9 cellular contexts compared by ENCODE assay signal in genomic region chr15:95669146-95669922, GRCh38.
A peak's percentile ranks its signal among the peaks of the same experiment; 100 is the strongest.
DNase-seq lines count a peak whose midpoint lies in the region; ATAC-seq and TF ChIP-seq lines count a peak whose summit lies in the region.
"Had no signal": no experiment of that assay in that cellular context is flagged by ENCODE, and none has a peak within 500 bp of the region (broad histone marks: within the 10 kb centered on the region; RNA-seq: fewer than 3 reads in every experiment).

No MANE protein-coding gene starts in this region.

- H3K4me1 ChIP-seq in esophagus muscularis mucosa (peaks cover 0 to 5% (median 2%) of the 10 kb centered on the region in 4 donors), skeletal muscle satellite cell (ENCODE audit: control insufficient read depth, insufficient read depth, low read length) (no peaks in the 10 kb centered on the region)

- peaks cover 10% of the 10 kb centered on the region for H3K9me3 Mint-ChIP-seq in activated CD4-positive, alpha-beta T cell treated with anti-CD3 and anti-CD28 coated beads, Interleukin-2, amount 10 ng/mL, durations not matched to agents 24 days and 14 days

- H3K36me3 ChIP-seq in esophagus muscularis mucosa (no peaks in the 10 kb centered on the region), skeletal muscle satellite cell (ENCODE audit: insufficient read depth, low read length) (no peaks in the 10 kb centered on the region)

- peak overlapping the region in 1 of 4 donors; percentile 45 for H3K27ac ChIP-seq in esophagus muscularis mucosa (replicated peaks in 1 of 4)

- DNase-seq in activated CD4-positive, alpha-beta T cell treated with anti-CD3 and anti-CD28 coated beads, Interleukin-2, amount 10 ng/mL, durations not matched to agents 24 days and 14 days, result no peak
- DNase-seq in activated CD4-positive, alpha-beta T cell treated with anti-CD3 and anti-CD28 coated beads for 4 hours, result no peak
- DNase-seq in esophagus muscularis mucosa (ENCODE audit: extremely low spot score) (no peak), NCI-H1436 treated with DMSO at 0.1 percent for 48 hours (lab: John Stamatoyannopoulos, UW) (no peak), Kasumi-1 (lab: John Stamatoyannopoulos, UW) (no peak)
- DNase-seq: KG1 had no signal

- H3K9me3 ChIP-seq in esophagus muscularis mucosa (no peaks in the 10 kb centered on the region), skeletal muscle satellite cell (replicated peaks; ENCODE audit: low read length) (no peaks in the 10 kb centered on the region)

- H3K4me3 Mint-ChIP-seq in activated CD4-positive, alpha-beta T cell treated with anti-CD3 and anti-CD28 coated beads, Interleukin-2, amount 10 ng/mL, durations not matched to agents 24 days and 14 days, result peak overlapping the region; percentile 68

- no peak for TF ChIP-seq CTCF in esophagus muscularis mucosa (IDR thresholded peaks at IDR 0.05)

- ATAC-seq in HG03571 (IDR thresholded peaks at IDR 0.05; ENCODE audit: unreplicated experiment), result peak; percentile 62
- no peak for ATAC-seq in HG03354 (IDR thresholded peaks at IDR 0.05; ENCODE audit: poor library complexity, severe bottlenecking, unreplicated experiment)

- peaks cover 10% of the 10 kb centered on the region for H3K4me1 Mint-ChIP-seq in activated CD4-positive, alpha-beta T cell treated with anti-CD3 and anti-CD28 coated beads, Interleukin-2, amount 10 ng/mL, durations not matched to agents 24 days and 14 days

- H3K27me3 ChIP-seq in esophagus muscularis mucosa (no peaks in the 10 kb centered on the region), skeletal muscle satellite cell (ENCODE audit: control insufficient read depth, insufficient read depth, low read length) (no peaks in the 10 kb centered on the region)

- H3K27ac Mint-ChIP-seq in activated CD4-positive, alpha-beta T cell treated with anti-CD3 and anti-CD28 coated beads, Interleukin-2, amount 10 ng/mL, durations not matched to agents 24 days and 14 days, result peak overlapping the region; percentile 13

- peaks cover 17% of the 10 kb centered on the region for H3K27me3 Mint-ChIP-seq in activated CD4-positive, alpha-beta T cell treated with anti-CD3 and anti-CD28 coated beads, Interleukin-2, amount 10 ng/mL, durations not matched to agents 24 days and 14 days

- peak overlapping the region; percentile 7 for H3K9ac ChIP-seq in skeletal muscle satellite cell (ENCODE audit: low read depth, low read length)

- H3K36me3 Mint-ChIP-seq in activated CD4-positive, alpha-beta T cell treated with anti-CD3 and anti-CD28 coated beads, Interleukin-2, amount 10 ng/mL, durations not matched to agents 24 days and 14 days (ENCODE audit: low read depth), result no peaks in the 10 kb centered on the region

- intact Hi-C loops in activated CD4-positive, alpha-beta T cell treated with anti-CD3 and anti-CD28 coated beads, Interleukin-2, amount 10 ng/mL, durations not matched to agents 24 days and 14 days (cut with micrococcal nuclease), result no loop called here
- intact Hi-C loops in esophagus muscularis mucosa (cut with DNase I), result no loop called here

- TF ChIP-seq EP300 in esophagus muscularis mucosa (IDR thresholded peaks at IDR 0.05), result no peak

- peak overlapping the region; percentile 54 for H3K4me2 ChIP-seq in skeletal muscle satellite cell (ENCODE audit: low read length)

- H3K4me3 ChIP-seq in esophagus muscularis mucosa, result peak overlapping the region in 3 of 4 donors; percentile 11 to 28 (median 15)
- H3K4me3 ChIP-seq in skeletal muscle satellite cell (ENCODE audit: low read length), result peak overlapping the region; percentile 38

- no peak for TF ChIP-seq POLR2A in esophagus muscularis mucosa (IDR thresholded peaks at IDR 0.05; ENCODE audit: low read depth)

- 67% methylated on average over 10 of the region's 10 CpGs for WGBS in esophagus muscularis mucosa
